16 cellular contexts compared by ENCODE assay signal in the genomic region with DNA sequence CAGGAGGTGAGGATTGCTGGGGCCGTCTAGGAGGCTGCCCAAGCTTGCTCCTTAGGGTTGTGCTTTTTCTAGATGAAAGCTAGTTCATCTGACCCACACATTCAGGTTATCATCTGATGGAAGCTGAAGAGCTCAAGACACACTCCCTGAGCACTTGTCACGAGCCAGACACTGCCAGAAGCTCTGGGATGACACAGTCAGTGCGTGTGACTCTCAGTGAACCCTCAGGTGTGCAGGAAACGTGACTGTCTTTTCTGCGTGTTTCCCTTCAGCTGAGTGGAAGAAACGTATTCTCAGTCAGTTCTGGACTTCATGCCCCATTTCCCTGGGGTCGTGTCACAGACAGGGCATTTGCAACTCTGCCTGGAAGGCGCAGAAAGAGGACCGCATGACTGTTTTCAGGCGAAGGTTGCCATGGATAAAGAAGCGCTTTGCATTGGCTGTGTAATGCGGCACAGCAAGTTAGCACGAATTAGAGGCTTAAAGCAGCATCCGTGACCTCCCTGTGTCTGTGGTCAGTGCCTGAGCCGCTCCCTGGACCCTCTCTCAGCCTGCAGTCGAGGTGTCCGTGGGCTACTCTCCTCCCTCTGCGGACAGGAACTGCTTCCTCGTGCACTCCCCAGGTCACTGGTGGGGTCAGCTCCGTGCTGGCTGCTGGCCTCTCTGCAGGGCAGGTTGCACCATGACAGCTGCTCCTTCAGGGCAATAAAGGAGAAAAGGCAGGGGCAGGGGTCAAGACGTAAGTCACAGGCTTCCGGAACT. TPM values are rescaled to one million over a fixed set of nuclear protein-coding genes. Genes with fewer than 3 reads are reported as not detected.
DNase-seq lines count a peak whose midpoint lies in the region; TF ChIP-seq lines count a peak whose summit lies in the region.
"Had no signal": no experiment of that assay in that cellular context is flagged by ENCODE, and none has a peak within 500 bp of the region (broad histone marks: within the 10 kb centered on the region; RNA-seq: fewer than 3 reads in every experiment).

No MANE protein-coding gene starts in this region.

- H3K36me3 ChIP-seq in BLaER1 (no peaks in the 10 kb centered on the region), esophagus muscularis mucosa (no peaks in the 10 kb centered on the region), GM23248 (ENCODE audit: low read depth) (no peaks in the 10 kb centered on the region)

- intact Hi-C loops in esophagus muscularis mucosa (cut with DNase I), result loop anchor here (5.0 kb wide), 2 partner anchors 67 to 232 kb away; no protein-coding TSS in a partner anchor

- no peak for TF ChIP-seq POLR2A in esophagus muscularis mucosa (IDR thresholded peaks at IDR 0.05; ENCODE audit: low read depth)

- peaks cover 98% of the 10 kb centered on the region for H3K4me1 ChIP-seq in BLaER1
- H3K4me1 ChIP-seq in esophagus muscularis mucosa, result peaks cover 17 to 25% (median 23%) of the 10 kb centered on the region in 4 donors
- H3K4me1 ChIP-seq in GM23248 (ENCODE audit: insufficient read depth), result peaks cover 7% of the 10 kb centered on the region; the same call in 1 of the 2 replicates

- in situ Hi-C loops in GM23248 (cut with MboI), result loop anchor here (25.0 kb wide), 1 partner anchor 1767 kb away; no protein-coding TSS in a partner anchor

- H3K79me2 ChIP-seq in GM23248 (ENCODE audit: insufficient read depth), result no peaks in the 10 kb centered on the region

- H3F3A ChIP-seq in GM23248 (ENCODE audit: insufficient read depth), result no peaks in the 10 kb centered on the region

- H3K4me3 Mint-ChIP-seq in chondrocyte (ENCODE audit: unreplicated experiment) (no peak overlapping the region), neural crest cell (peak overlapping the region; percentile 19), progenitor cell of endocrine pancreas (ENCODE audit: low read depth) (no peak overlapping the region)
- H3K4me3 Mint-ChIP-seq: CD4-positive, CD25-positive, alpha-beta regulatory T cell had no signal

- TF ChIP-seq CTCF in chondrocyte (IDR thresholded peaks at IDR 0.05), result no peak
- no peak for TF ChIP-seq CTCF in neural crest cell (conservative IDR thresholded peaks at IDR 0.05)
- no peak for TF ChIP-seq CTCF in progenitor cell of endocrine pancreas (IDR thresholded peaks at IDR 0.05; ENCODE audit: unreplicated experiment)
- no peak for TF ChIP-seq CTCF in esophagus muscularis mucosa (IDR thresholded peaks at IDR 0.05)

- no peak for TF ChIP-seq EP300 in esophagus muscularis mucosa (IDR thresholded peaks at IDR 0.05)

- H3K27me3 Mint-ChIP-seq in chondrocyte (ENCODE audit: low read depth), result peaks cover 10% of the 10 kb centered on the region
- H3K27me3 Mint-ChIP-seq in neural crest cell (ENCODE audit: low read depth), result peaks cover 3% of the 10 kb centered on the region
- no peaks in the 10 kb centered on the region for H3K27me3 Mint-ChIP-seq in progenitor cell of endocrine pancreas
- H3K27me3 Mint-ChIP-seq: CD4-positive, CD25-positive, alpha-beta regulatory T cell had no signal

- H4K20me1 ChIP-seq in BLaER1 (no peaks in the 10 kb centered on the region), GM23248 (ENCODE audit: insufficient read depth) (no peaks in the 10 kb centered on the region)

- no peak overlapping the region for H3K27ac Mint-ChIP-seq in chondrocyte (ENCODE audit: unreplicated experiment)
- H3K27ac Mint-ChIP-seq in neural crest cell (ENCODE audit: unreplicated experiment), result no peak overlapping the region
- H3K27ac Mint-ChIP-seq in progenitor cell of endocrine pancreas, result peak overlapping the region; percentile 20
- H3K27ac Mint-ChIP-seq: CD4-positive, CD25-positive, alpha-beta regulatory T cell had no signal

- no peaks in the 10 kb centered on the region for H3K27me3 ChIP-seq in BLaER1
- no peaks in the 10 kb centered on the region for H3K27me3 ChIP-seq in esophagus muscularis mucosa
- peaks cover 11% of the 10 kb centered on the region; the same call in 1 of the 2 replicates for H3K27me3 ChIP-seq in GM23248 (replicated peaks; ENCODE audit: insufficient read depth)

- H3K9me3 Mint-ChIP-seq in chondrocyte (ENCODE audit: low read depth) (no peaks in the 10 kb centered on the region), neural crest cell (no peaks in the 10 kb centered on the region), progenitor cell of endocrine pancreas (ENCODE audit: low read depth) (no peaks in the 10 kb centered on the region)
- H3K9me3 Mint-ChIP-seq: CD4-positive, CD25-positive, alpha-beta regulatory T cell had no signal

- DNase-seq in chondrocyte (ENCODE audit: low spot score) (peak; percentile 30), neural crest cell (ENCODE audit: low read depth, low spot score) (no peak), progenitor cell of endocrine pancreas (ENCODE audit: low spot score, unreplicated experiment) (no peak), GDM1 (lab: John Stamatoyannopoulos, UW) (no peak), esophagus muscularis mucosa (ENCODE audit: extremely low spot score) (no peak), GM23248 (no peak)
- DNase-seq: CD4-positive, CD25-positive, alpha-beta regulatory T cell; DMS 273 treated with DMSO at 0.1 percent for 48 hours; GOT3 had no signal

- no peak overlapping the region for H2AFZ ChIP-seq in GM23248

- H3K4me1 Mint-ChIP-seq in chondrocyte (ENCODE audit: low read depth), result peaks cover 28% of the 10 kb centered on the region
- H3K4me1 Mint-ChIP-seq in neural crest cell, result peaks cover 54% of the 10 kb centered on the region
- H3K4me1 Mint-ChIP-seq in progenitor cell of endocrine pancreas (ENCODE audit: low read depth), result peaks cover 38% of the 10 kb centered on the region

- no peak overlapping the region for H3K9ac ChIP-seq in BLaER1
- H3K9ac ChIP-seq in GM23248, result no peak overlapping the region

- 84% methylated on average over 22 of the region's 22 CpGs for WGBS in esophagus muscularis mucosa
- 44 to 45% methylated on average over 22 of the region's 22 CpGs for WGBS in GM23248 (ENCODE audit: low coverage in 1 of 2, low lambda C conversion rate in 2 of 2, missing lambda C conversion rate in 2 of 2), 2 experiments

- H3K9me3 ChIP-seq in BLaER1 (no peaks in the 10 kb centered on the region), esophagus muscularis mucosa (no peaks in the 10 kb centered on the region), GM23248 (ENCODE audit: low read depth) (no peaks in the 10 kb centered on the region)

- H3K4me2 ChIP-seq in BLaER1 (peak overlapping the region; percentile 92), GM23248 (ENCODE audit: unreplicated experiment) (no peak overlapping the region)

- peak overlapping the region; percentile 44 for H3K27ac ChIP-seq in BLaER1
- no peak overlapping the region for H3K27ac ChIP-seq in esophagus muscularis mucosa (replicated peaks in 1 of 4)
- H3K27ac ChIP-seq in GM23248, result no peak overlapping the region
- H3K27ac ChIP-seq: 22Rv1 had no signal

- H3K36me3 Mint-ChIP-seq in chondrocyte (ENCODE audit: low read depth) (no peaks in the 10 kb centered on the region), neural crest cell (ENCODE audit: low read depth) (no peaks in the 10 kb centered on the region), progenitor cell of endocrine pancreas (ENCODE audit: insufficient read depth) (peaks cover 1% of the 10 kb centered on the region)
- H3K36me3 Mint-ChIP-seq: CD4-positive, CD25-positive, alpha-beta regulatory T cell had no signal

- H3K9me2 ChIP-seq in GM23248 (ENCODE audit: insufficient read depth), result no peaks in the 10 kb centered on the region

- H3K4me3 ChIP-seq in BLaER1 (no peak overlapping the region), esophagus muscularis mucosa (no peak overlapping the region), GM23248 (no peak overlapping the region)
- H3K4me3 ChIP-seq: GM12878, K562 had no signal

RNA-seq across cellular contexts. Expression of a gene that starts 3.4 kb away (rescaled TPM):
- not detected in 3 replicates for total RNA-seq in chondrocyte
- not detected in 2 replicates for total RNA-seq in neural crest cell
- 0.16 TPM in 1 of 2 replicates, not detected in the other for total RNA-seq in progenitor cell of endocrine pancreas
- not detected for total RNA-seq in esophagus muscularis mucosa
- total RNA-seq in GM23248 (2014; rRNA removed; shearing (Covaris generic)), result not detected in 2 replicates
- polyA plus RNA-seq in GM23248 (2016; fragmentation: Nextera tagmentation; extraction: Ambion mirVana), result not detected in 2 replicates
- total RNA-seq: A673; CD4-positive, CD25-positive, alpha-beta regulatory T cell; GM12878; K562 had no signal
- polyA plus RNA-seq: BJ; CD4-positive, CD25-positive, alpha-beta regulatory T cell; K562 had no signal

RNA-seq across cellular contexts. Expression of a gene that starts 48.7 kb away (rescaled TPM):
- total RNA-seq in chondrocyte (not detected in 3 replicates), neural crest cell (not detected in 2 replicates), progenitor cell of endocrine pancreas (not detected in 2 replicates), esophagus muscularis mucosa (under 1 TPM in 1 of 4 donors, not detected in 3; 0.83 TPM)
- not detected in 2 replicates for total RNA-seq in GM23248 (2014; rRNA removed; shearing (Covaris generic))
- polyA plus RNA-seq in GM23248 (2016; fragmentation: Nextera tagmentation; extraction: Ambion mirVana), result not detected in 2 replicates
- total RNA-seq: CD4-positive, CD25-positive, alpha-beta regulatory T cell; Daoy; GM12878; K562 had no signal
- polyA plus RNA-seq: BJ; CD4-positive, CD25-positive, alpha-beta regulatory T cell; GM12878; K562 had no signal

RNA-seq across cellular contexts. Expression of a gene that starts 59.7 kb away (rescaled TPM):
- total RNA-seq in chondrocyte (not detected in 3 replicates), neural crest cell (not detected in 2 replicates), progenitor cell of endocrine pancreas (not detected in 2 replicates), esophagus muscularis mucosa (10 to 100 TPM in 1 of 4 donors, 1 to 10 TPM in 3; 2.1 to 19.1 (median 6.6) TPM)
- not detected in 2 replicates for total RNA-seq in GM23248 (2014; rRNA removed; shearing (Covaris generic))
- polyA plus RNA-seq in GM23248 (2016; fragmentation: Nextera tagmentation; extraction: Ambion mirVana), result not detected in 2 replicates
- total RNA-seq: CD4-positive, CD25-positive, alpha-beta regulatory T cell; Daoy had no signal
- polyA plus RNA-seq: CD4-positive, CD25-positive, alpha-beta regulatory T cell had no signal
